Comparison of ENCODE assay signal across 7 cellular contexts in genomic region chr14:20986811-20987210, GRCh38. TPM values are rescaled to one million over a fixed set of nuclear protein-coding genes. Genes with fewer than 3 reads are reported as not detected.
A peak's percentile ranks its signal among the peaks of the same experiment; 100 is the strongest.
DNase-seq lines count a peak whose midpoint lies in the region; ATAC-seq, FAIRE-seq and TF ChIP-seq lines count a peak whose summit lies in the region.
"Had no signal": no experiment of that assay in that cellular context is flagged by ENCODE, and none has a peak within 500 bp of the region (broad histone marks: within the 10 kb centered on the region; RNA-seq: fewer than 3 reads in every experiment).

No MANE protein-coding gene starts in this region.

- peak; percentile 91 for ATAC-seq in thoracic aorta (ENCODE audit: insufficient number of reproducible peaks, low FRiP score, low read depth)
- no peak for ATAC-seq in GM21576 (IDR thresholded peaks at IDR 0.05; ENCODE audit: unreplicated experiment)

- no peaks in the 10 kb centered on the region for H3K27me3 ChIP-seq in esophagus squamous epithelium
- H3K27me3 ChIP-seq in thoracic aorta (replicated peaks; ENCODE audit: insufficient read depth): no peaks in the 10 kb centered on the region

- intact Hi-C loops in esophagus squamous epithelium (cut with DNase I): no loop called here

- H3K27ac ChIP-seq in esophagus squamous epithelium (peak overlapping the region; percentile 65 to 83 (median 73)), thoracic aorta (peak overlapping the region; percentile 56 to 88)

- H3K4me1 ChIP-seq in esophagus squamous epithelium: peaks cover 26 to 53% (median 27%) of the 10 kb centered on the region in 3 donors
- peaks cover 34 to 49% of the 10 kb centered on the region in 2 donors for H3K4me1 ChIP-seq in thoracic aorta (ENCODE audit: control insufficient read depth in 1 of 2, low read depth in 2 of 2)

- H3K36me3 ChIP-seq in esophagus squamous epithelium (peaks cover 0 to 5% (median 0%) of the 10 kb centered on the region in 3 donors), thoracic aorta (peaks cover 2% of the 10 kb centered on the region)

- no peak overlapping the region for H3K4me3 ChIP-seq in esophagus squamous epithelium
- peak overlapping the region; percentile 28 for H3K4me3 ChIP-seq in thoracic aorta

- DNase-seq in NCI-H446 treated with DMSO at 0.1 percent for 48 hours (lab: John Stamatoyannopoulos, UW) (peak; percentile 52), esophagus squamous epithelium (lab: John Stamatoyannopoulos, UW) (no peak), thoracic aorta (ENCODE audit: low spot score) (no peak), GM12891 (ENCODE audit: insufficient read length, low spot score) (no peak)
- no peak for DNase-seq in activated CD4-positive, alpha-beta T cell treated with anti-CD3 and anti-CD28 coated beads for 4 hours
- DNase-seq: activated CD4-positive, alpha-beta T cell treated with anti-CD3 and anti-CD28 coated beads, Interleukin-2, amount 10 ng/mL, durations not matched to agents 7 days and 5 days had no signal

- 0 to 21% methylated on average over 1 to 2 of the region's 2 CpGs for WGBS in esophagus squamous epithelium, 2 donors

- no peak for FAIRE-seq in GM12891 (lab: Jason Lieb, UNC)

- H3K9me3 ChIP-seq in esophagus squamous epithelium: no peaks in the 10 kb centered on the region
- H3K9me3 ChIP-seq in thoracic aorta: no peaks in the 10 kb centered on the region

- TF ChIP-seq CTCF in esophagus squamous epithelium (IDR thresholded peaks at IDR 0.05): no peak
- no peak for TF ChIP-seq CTCF in thoracic aorta (IDR thresholded peaks at IDR 0.05)

- TF ChIP-seq POLR2A in esophagus squamous epithelium (IDR thresholded peaks at IDR 0.05) (no peak), GM12891 (IDR thresholded peaks at IDR 0.05; ENCODE audit: low read depth, low read length) (no peak)

TF ChIP-seq in GM12891, 5 proteins besides CTCF, POLR2A, EP300 and RAD21:
- TF ChIP-seq POLR2AphosphoS5 (IDR thresholded peaks at IDR 0.05; ENCODE audit: low read depth, low read length) (no peak), TAF1 (IDR thresholded peaks at IDR 0.05; ENCODE audit: low read depth, low read length) (no peak), SPI1 (IDR thresholded peaks at IDR 0.05; ENCODE audit: low read depth, low read length) (no peak), PAX5 (IDR thresholded peaks at IDR 0.05; ENCODE audit: insufficient read depth, low read length, severe bottlenecking) (no peak), POU2F2 (IDR thresholded peaks at IDR 0.05; ENCODE audit: low read depth, low read length) (no peak)

RNA-seq across cellular contexts. Expression of gene METTL17, which starts 3.0 kb away (rescaled TPM):
- total RNA-seq in esophagus squamous epithelium (10 to 100 TPM; 53.6 to 74.6 (median 68.5) TPM), thoracic aorta (100 to 1,000 TPM in 1 of 2 donors, 10 to 100 TPM in 1; 94.8 to 141 TPM)
- polyA plus RNA-seq in GM12891 (2012; ENCODE audit: low read depth, missing spikeins): 54.9 TPM

RNA-seq across cellular contexts. Expression of gene SLC39A2, which starts 12.3 kb away (rescaled TPM):
- 10 to 100 TPM in 3 of 4 donors, 1 to 10 TPM in 1; 8.6 to 23.2 (median 14.9) TPM for total RNA-seq in esophagus squamous epithelium
- not detected for total RNA-seq in thoracic aorta
- not detected for polyA plus RNA-seq in GM12891 (2012; ENCODE audit: low read depth, missing spikeins)

RNA-seq across cellular contexts. Expression of gene RNASE2, which starts 31.5 kb away (rescaled TPM):
- total RNA-seq in esophagus squamous epithelium: 1 to 10 TPM in 1 of 4 donors, under 1 TPM in 2, not detected in 1; 0.44 to 1.3 (median 0.44) TPM
- total RNA-seq in thoracic aorta: 1 to 10 TPM; 6.9 to 7.2 TPM
- polyA plus RNA-seq in GM12891 (2012; ENCODE audit: low read depth, missing spikeins): not detected
- total RNA-seq: activated CD4-positive, alpha-beta T cell treated with anti-CD3 and anti-CD28 coated beads, Interleukin-2, amount 10 ng/mL, durations not matched to agents 7 days and 5 days had no signal

RNA-seq across cellular contexts. Expression of gene NDRG2, which starts 38.0 kb away (rescaled TPM):
- 100 to 1,000 TPM in 3 of 4 donors, 10 to 100 TPM in 1; 96.3 to 209 (median 142) TPM for total RNA-seq in esophagus squamous epithelium
- total RNA-seq in thoracic aorta: 100 to 1,000 TPM; 139 TPM
- not detected for polyA plus RNA-seq in GM12891 (2012; ENCODE audit: low read depth, missing spikeins)

RNA-seq across cellular contexts. Expression of gene TPPP2, which starts 43.2 kb away (rescaled TPM):
- total RNA-seq in esophagus squamous epithelium (not detected), thoracic aorta (not detected)
- not detected for polyA plus RNA-seq in GM12891 (2012; ENCODE audit: low read depth, missing spikeins)
- total RNA-seq: activated CD4-positive, alpha-beta T cell treated with anti-CD3 and anti-CD28 coated beads, Interleukin-2, amount 10 ng/mL, durations not matched to agents 7 days and 5 days had no signal

Comparison
In these comparisons a context has a peak if more than half of its experiments do, and no peak if none do; other contexts are left out.
1. RNA of gene SLC39A2, which starts 12.3 kb away (total RNA-seq): 8.6 to 23.2 TPM in esophagus squamous epithelium; not detected in thoracic aorta; every median in the first group is over 4 times any median in the second.